In the genomic region with DNA sequence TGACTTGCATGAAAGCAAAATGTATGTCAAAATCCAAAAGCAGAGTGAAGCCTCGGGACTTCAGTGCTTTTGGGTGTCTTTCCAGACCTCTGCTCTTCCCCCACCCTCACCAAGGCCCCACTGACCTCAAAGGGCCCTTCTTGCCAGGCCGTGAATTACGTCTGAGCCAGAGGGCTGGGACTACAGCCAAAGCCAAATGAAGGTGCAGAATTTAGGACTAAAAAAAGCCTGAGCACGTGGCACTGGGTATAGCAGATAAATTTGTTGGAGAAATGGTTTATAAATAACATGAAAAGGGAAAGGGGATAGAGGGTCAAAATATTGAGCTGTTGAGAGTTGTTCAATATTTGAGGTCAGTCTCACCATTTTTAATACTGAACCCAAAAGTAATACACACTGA, we compare ENCODE assay signal across 19 cellular contexts.
DNase-seq lines count a peak whose midpoint lies in the region; ATAC-seq and TF ChIP-seq lines count a peak whose summit lies in the region.
"Had no signal": no experiment of that assay in that cellular context is flagged by ENCODE, and none has a peak within 500 bp of the region (broad histone marks: within the 10 kb centered on the region; RNA-seq: fewer than 3 reads in every experiment).

No MANE protein-coding gene starts in this region.

- H3K4me1 ChIP-seq in adrenal gland (replicated peaks in 1 of 2): peaks cover 25 to 40% of the 10 kb centered on the region in 2 donors
- H3K4me1 ChIP-seq in thoracic aorta (ENCODE audit: control insufficient read depth in 1 of 2, low read depth in 2 of 2): peaks cover 21 to 55% of the 10 kb centered on the region in 2 donors

- H3K36me3 ChIP-seq in adrenal gland (replicated peaks in 1 of 2) (no peaks in the 10 kb centered on the region), thoracic aorta (no peaks in the 10 kb centered on the region)

- ATAC-seq in Right ventricle myocardium superior (ENCODE audit: poor library complexity) (peak; percentile 81), thoracic aorta (ENCODE audit: insufficient number of reproducible peaks, low FRiP score, low read depth) (no peak)
- ATAC-seq: activated T-cell treated with anti-CD3 and anti-CD28 coated beads, Interleukin-2, amount 50 U/mL, for 4 hours; mucosa of descending colon; SK-N-SH treated with all-trans-retinoic acid at 6 μM for 48 hours; stimulated activated memory B cell treated with anti-CD40 and anti-IgM and Interleukin-4, amounts not matched to agents 10 μg/mL and 1 μg/mL and 100 μg/mL, for 72 hours had no signal

- no peaks in the 10 kb centered on the region for H3K9me3 ChIP-seq in adrenal gland (replicated peaks in 1 of 3)
- no peaks in the 10 kb centered on the region for H3K9me3 ChIP-seq in thoracic aorta
- H3K9me3 ChIP-seq: mucosa of descending colon had no signal

- no peak for TF ChIP-seq CTCF in adrenal gland (IDR thresholded peaks at IDR 0.05)
- TF ChIP-seq CTCF in thoracic aorta (IDR thresholded peaks at IDR 0.05): no peak

- intact Hi-C loops in adrenal gland (cut with DNase I) (loop anchor here (10.0 kb wide), 2 partner anchors 68 to 162 kb away; a partner anchor contains a TSS), Right ventricle myocardium superior (cut with DNase I) (loop anchor here (10.0 kb wide), 1 partner anchor 178 kb away; no protein-coding TSS in a partner anchor)

- H3K27ac ChIP-seq in adrenal gland (peak overlapping the region in 2 of 5 donors; percentile 2 to 20), thoracic aorta (peak overlapping the region; percentile 35 to 53)
- H3K27ac ChIP-seq: dorsolateral prefrontal cortex, HL-60, PC-9 had no signal

- peak; percentile 74 to 85 (median 79) for DNase-seq in adrenal gland
- peak; percentile 73 for DNase-seq in Right ventricle myocardium superior
- peak; percentile 51 for DNase-seq in myocyte (ENCODE audit: low read depth)
- no peak for DNase-seq in thoracic aorta (ENCODE audit: low spot score)
- DNase-seq in cerebellar cortex (ENCODE audit: low spot score): no peak
- DNase-seq in activated T-cell treated with anti-CD3 and anti-CD28 coated beads for 4 hours: no peak
- no peak for DNase-seq in stimulated activated naive CD4-positive, alpha-beta T cell treated with Interleukin-2 at 50 U/mL for 16 hours (lab: John Stamatoyannopoulos, UW)
- DNase-seq: activated CD4-positive, alpha-beta T cell treated with anti-CD3 and anti-CD28 coated beads, Interleukin-2, amount 50 U/mL, for 4 hours; activated T-cell treated with anti-CD3 and anti-CD28 coated beads, Interleukin-2, amount 50 U/mL, for 4 hours; DMS79 treated with DMSO at 0.1 percent for 48 hours; dorsolateral prefrontal cortex; KBM-7; mucosa of descending colon; NCI-H1092; NCI-H69; PC-9 had no signal

- no peak for TF ChIP-seq POLR2A in adrenal gland (IDR thresholded peaks at IDR 0.05)

- H3K27me3 ChIP-seq in adrenal gland (no peaks in the 10 kb centered on the region), thoracic aorta (replicated peaks; ENCODE audit: insufficient read depth) (no peaks in the 10 kb centered on the region)

- H3K4me3 ChIP-seq in adrenal gland: no peak overlapping the region
- H3K4me3 ChIP-seq in thoracic aorta: peak overlapping the region; percentile 59
- H3K4me3 ChIP-seq: dorsolateral prefrontal cortex, mucosa of descending colon, PC-9 had no signal

- 7 to 11% (median 8%) methylated on average over 4 of the region's 4 CpGs for WGBS in adrenal gland, 4 donors

Comparison
In these comparisons a context has a peak if more than half of its experiments do, and no peak if none do; other contexts are left out.
1. DNase-seq: peak in adrenal gland (7 of 7), Right ventricle myocardium superior (single experiment) and myocyte (single experiment); none in thoracic aorta (single experiment), cerebellar cortex (single experiment), activated T-cell treated with anti-CD3 and anti-CD28 coated beads for 4 hours (single experiment) and stimulated activated naive CD4-positive, alpha-beta T cell treated with Interleukin-2 at 50 U/mL for 16 hours (single experiment).